Comparison of ENCODE assay signal across 1 cellular context in the genomic region with DNA sequence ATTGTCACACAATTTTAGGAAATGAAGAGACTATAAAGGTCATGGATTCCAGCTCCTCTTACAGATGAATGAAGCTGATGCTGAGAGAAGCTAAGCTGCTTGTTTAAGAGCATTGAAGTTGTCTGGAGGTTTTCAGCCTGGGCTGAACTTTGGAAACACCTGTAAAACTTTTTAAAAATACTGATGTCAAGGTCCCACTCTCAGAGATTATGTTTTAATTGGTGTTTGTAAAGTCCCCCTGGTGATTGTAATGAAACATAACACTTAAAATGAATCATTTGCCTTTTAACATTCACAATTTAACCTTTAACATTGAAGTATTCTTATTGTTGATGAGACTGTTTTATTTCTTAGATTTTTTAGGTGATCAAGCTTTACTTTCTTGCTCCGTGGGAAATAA.
TF ChIP-seq lines count a peak whose summit lies in the region.

No MANE protein-coding gene starts in this region.

TF ChIP-seq in GM12878, 131 proteins besides CTCF, POLR2A, EP300 and RAD21:
- no peak for TF ChIP-seq CEBPB (IDR thresholded peaks at IDR 0.05; ENCODE audit: borderline replicate concordance in 1 of 2, low read depth in 2 of 2, low read length in 2 of 2)
- TF ChIP-seq KLF5 (IDR thresholded peaks at IDR 0.05; ENCODE audit: partially characterized antibody) = no peak
- no peak for TF ChIP-seq TCF3 (IDR thresholded peaks at IDR 0.05; ENCODE audit: borderline replicate concordance, insufficient read depth, low read depth, low read length)
- TF ChIP-seq BACH1 (IDR thresholded peaks at IDR 0.05; ENCODE audit: borderline replicate concordance) = no peak
- TF ChIP-seq POLR2AphosphoS2 (IDR thresholded peaks at IDR 0.05; ENCODE audit: low read depth, low read length) = no peak
- TF ChIP-seq RELA (IDR thresholded peaks at IDR 0.05; ENCODE audit: borderline replicate concordance, partially characterized antibody) = no peak
- TF ChIP-seq TAF1 (IDR thresholded peaks at IDR 0.05; ENCODE audit: borderline replicate concordance, low read depth, low read length) = no peak
- no peak for TF ChIP-seq SPI1 (IDR thresholded peaks at IDR 0.05; ENCODE audit: borderline replicate concordance, insufficient read depth, low read depth, low read length)
- no peak for TF ChIP-seq PML (IDR thresholded peaks at IDR 0.05; ENCODE audit: low read length)
